ENCODE assay signal across 9 cellular contexts in genomic region chr6:138509371-138509770, GRCh38. TPM values are rescaled to one million over a fixed set of nuclear protein-coding genes. Genes with fewer than 3 reads are reported as not detected.
A peak's percentile ranks its signal among the peaks of the same experiment; 100 is the strongest.
DNase-seq lines count a peak whose midpoint lies in the region; ATAC-seq, FAIRE-seq and TF ChIP-seq lines count a peak whose summit lies in the region.
"Had no signal": no experiment of that assay in that cellular context is flagged by ENCODE, and none has a peak within 500 bp of the region (broad histone marks: within the 10 kb centered on the region; RNA-seq: fewer than 3 reads in every experiment).

No MANE protein-coding gene starts in this region.

- no peaks in the 10 kb centered on the region for H3K36me3 ChIP-seq in pancreas

- TF ChIP-seq CTCF in 22Rv1 (IDR thresholded peaks at IDR 0.05) (peak; percentile 77), fibroblast of mammary gland (conservative IDR thresholded peaks at IDR 0.05; ENCODE audit: control insufficient read depth, insufficient read depth, low read depth, low read length) (peak; percentile 61), pancreas (IDR thresholded peaks at IDR 0.05) (peak; percentile 19 to 55 (median 26))

- H3K36me3 Mint-ChIP-seq in activated CD4-positive, alpha-beta memory T cell treated with anti-CD3 and anti-CD28 coated beads, Interleukin-2, amount 10 ng/mL, durations not matched to agents 7 days and 5 days (ENCODE audit: low read depth): no peaks in the 10 kb centered on the region

- peak; percentile 84 for FAIRE-seq in pancreas (lab: Jason Lieb, UNC)

- H3K9me3 ChIP-seq in pancreas: no peaks in the 10 kb centered on the region

- H3K4me3 ChIP-seq in fibroblast of mammary gland (ENCODE audit: control insufficient read depth, low read depth, low read length): no peak overlapping the region
- no peak overlapping the region for H3K4me3 ChIP-seq in pancreas

- ATAC-seq in pancreas (peak; percentile 74 to 89 (median 84)), HG03097 (IDR thresholded peaks at IDR 0.05; ENCODE audit: low FRiP score, unreplicated experiment) (no peak), HG03159 (IDR thresholded peaks at IDR 0.05; ENCODE audit: unreplicated experiment) (no peak)

- WGBS in pancreas, 2 donors: 6 to 8% methylated on average over 6 of the region's 6 CpGs

- H3K27me3 ChIP-seq in pancreas: no peaks in the 10 kb centered on the region

- CTCF ChIA-PET in activated CD4-positive, alpha-beta memory T cell treated with anti-CD3 and anti-CD28 coated beads, Interleukin-2, amount 10 ng/mL, durations not matched to agents 7 days and 5 days (lab: Charles Lee): interaction anchor here (0.7 to 6.4 kb wide), 15 partner anchors 9 to 403 kb away, joined by 3 to 91 read pairs (median 6); no protein-coding TSS in a partner anchor

- POLR2A ChIA-PET in activated CD4-positive, alpha-beta memory T cell treated with anti-CD3 and anti-CD28 coated beads, Interleukin-2, amount 10 ng/mL, durations not matched to agents 7 days and 5 days (lab: Charles Lee): interaction anchor here (0.6 to 1.6 kb wide), 3 partner anchors 54 to 393 kb away, joined by 3 to 4 read pairs (median 3); no protein-coding TSS in a partner anchor

- H3K27ac ChIP-seq in 22Rv1 (no peak overlapping the region), pancreas (no peak overlapping the region)

- intact Hi-C loops in pancreas (cut with DNase I): no loop called here

- H3K4me1 Mint-ChIP-seq in activated CD4-positive, alpha-beta memory T cell treated with anti-CD3 and anti-CD28 coated beads, Interleukin-2, amount 10 ng/mL, durations not matched to agents 7 days and 5 days: peaks cover 2% of the 10 kb centered on the region

- no peak overlapping the region for H3K4me3 Mint-ChIP-seq in activated CD4-positive, alpha-beta memory T cell treated with anti-CD3 and anti-CD28 coated beads, Interleukin-2, amount 10 ng/mL, durations not matched to agents 7 days and 5 days
- H3K4me3 Mint-ChIP-seq: stimulated activated naive CD8-positive, alpha-beta T cell treated with anti-CD3 and anti-CD28 coated beads, Interleukin-15, Interleukin-2, amounts not matched to agents 100 ng/mL and 50 ng/mL, for 24 hours had no signal

- peaks cover 9% of the 10 kb centered on the region for H3K27me3 Mint-ChIP-seq in activated CD4-positive, alpha-beta memory T cell treated with anti-CD3 and anti-CD28 coated beads, Interleukin-2, amount 10 ng/mL, durations not matched to agents 7 days and 5 days
- H3K27me3 Mint-ChIP-seq: stimulated activated naive CD8-positive, alpha-beta T cell treated with anti-CD3 and anti-CD28 coated beads, Interleukin-15, Interleukin-2, amounts not matched to agents 100 ng/mL and 50 ng/mL, for 24 hours had no signal

- peaks cover 35 to 38% (median 35%) of the 10 kb centered on the region in 3 donors for H3K4me1 ChIP-seq in pancreas

- H3K9me3 Mint-ChIP-seq in activated CD4-positive, alpha-beta memory T cell treated with anti-CD3 and anti-CD28 coated beads, Interleukin-2, amount 10 ng/mL, durations not matched to agents 7 days and 5 days: no peaks in the 10 kb centered on the region
- H3K9me3 Mint-ChIP-seq: stimulated activated naive CD8-positive, alpha-beta T cell treated with anti-CD3 and anti-CD28 coated beads, Interleukin-15, Interleukin-2, amounts not matched to agents 100 ng/mL and 50 ng/mL, for 24 hours had no signal

- peak; percentile 34 for DNase-seq in GDM1 (lab: John Stamatoyannopoulos, UW)
- DNase-seq in NCI-H146 treated with DMSO at 0.1 percent for 48 hours (lab: John Stamatoyannopoulos, UW; ENCODE audit: unreplicated experiment): peak; percentile 79
- peak; percentile 59 for DNase-seq in activated CD4-positive, alpha-beta memory T cell treated with anti-CD3 and anti-CD28 coated beads, Interleukin-2, amount 10 ng/mL, durations not matched to agents 7 days and 5 days
- DNase-seq in fibroblast of mammary gland (ENCODE audit: low read depth): peak; percentile 68
- peak in 3 of 6 donors; percentile 39 to 61 (median 49) for DNase-seq in pancreas

- H3K27ac Mint-ChIP-seq in activated CD4-positive, alpha-beta memory T cell treated with anti-CD3 and anti-CD28 coated beads, Interleukin-2, amount 10 ng/mL, durations not matched to agents 7 days and 5 days: no peak overlapping the region
- H3K27ac Mint-ChIP-seq: stimulated activated naive CD8-positive, alpha-beta T cell treated with anti-CD3 and anti-CD28 coated beads, Interleukin-15, Interleukin-2, amounts not matched to agents 100 ng/mL and 50 ng/mL, for 24 hours had no signal

RNA-seq across cellular contexts. Expression of gene NHSL1, which starts 10.1 kb away (rescaled TPM):
- total RNA-seq in activated CD4-positive, alpha-beta memory T cell treated with anti-CD3 and anti-CD28 coated beads, Interleukin-2, amount 10 ng/mL, durations not matched to agents 7 days and 5 days: 1 to 10 TPM; 1.0 to 1.4 TPM
- 10 to 100 TPM in 3 of 6 donors, 1 to 10 TPM in 3; 4.8 to 16.3 (median 11.8) TPM for total RNA-seq in pancreas
- polyA plus RNA-seq in pancreas: 1 to 10 TPM; 3.5 to 4.6 TPM

Comparison
In these comparisons a context has a peak if more than half of its experiments do, and no peak if none do; other contexts are left out.
1. CTCF ChIP-seq: peak in every context shown above with its lines; median percentile 77 in 22Rv1; 61 in fibroblast of mammary gland; 26 in pancreas.
2. ATAC-seq: peak in pancreas (4 of 4); none in HG03097 (single experiment) and HG03159 (single experiment).